ENCODE assay signal across 1 cellular context in genomic region chr21:42626171-42626570, GRCh38.
TF ChIP-seq lines count a peak whose summit lies in the region.

No MANE protein-coding gene starts in this region.

TF ChIP-seq in SK-N-SH treated with all-trans-retinoic acid at 6 μM for 48 hours, 23 proteins besides CTCF, POLR2A, EP300 and RAD21 (continued from another document):
- TF ChIP-seq CSRNP3 (CRISPR knock-in tag; IDR thresholded peaks at IDR 0.05): no peak
